ENCODE assay signal across 14 cellular contexts in genomic region chr13:91904597-91904996, GRCh38.
DNase-seq lines count a peak whose midpoint lies in the region; ATAC-seq, FAIRE-seq and TF ChIP-seq lines count a peak whose summit lies in the region.
"Had no signal": no experiment of that assay in that cellular context is flagged by ENCODE, and none has a peak within 500 bp of the region (broad histone marks: within the 10 kb centered on the region; RNA-seq: fewer than 3 reads in every experiment).

No MANE protein-coding gene starts in this region.

- ATAC-seq in GM19395 (IDR thresholded peaks at IDR 0.05; ENCODE audit: unreplicated experiment) (peak; percentile 56), HG02970 (IDR thresholded peaks at IDR 0.05; ENCODE audit: low FRiP score, unreplicated experiment) (peak; percentile 39)

- peak; percentile 7 for DNase-seq in NCI-H226
- DNase-seq in skeletal muscle cell (ENCODE audit: low read depth) = peak; percentile 4
- no peak for DNase-seq in kidney
- no peak for DNase-seq in NCI-H2227 (lab: John Stamatoyannopoulos, UW; ENCODE audit: unreplicated experiment)
- DNase-seq in NCI-H2171 (lab: John Stamatoyannopoulos, UW) = no peak
- DNase-seq: activated CD4-positive, alpha-beta T cell treated with anti-CD3 and anti-CD28 coated beads for 1 hour; activated gamma-delta T cell; DMS153; NCI-H524 had no signal

- H3K9ac ChIP-seq in kidney (ENCODE audit: low read length in 2 of 2) = no peak overlapping the region
- H3K9ac ChIP-seq: KMS-11 had no signal

- H3K4me3 ChIP-seq in skeletal muscle cell (ENCODE audit: low read depth, low read length) = no peak overlapping the region
- H3K4me3 ChIP-seq in kidney (ENCODE audit: low read length in 2 of 2) = no peak overlapping the region
- H3K4me3 ChIP-seq: SJSA1 had no signal

- TF ChIP-seq CTCF in kidney (IDR thresholded peaks at IDR 0.05; ENCODE audit: borderline replicate concordance, extremely low read depth, insufficient read depth) = no peak

- H3K9me3 ChIP-seq in kidney (ENCODE audit: control insufficient read depth in 1 of 2, low read length in 2 of 2) = no peaks in the 10 kb centered on the region
- H3K9me3 ChIP-seq: neutrophil, SJSA1 had no signal

- no peaks in the 10 kb centered on the region for H3K4me1 ChIP-seq in kidney (ENCODE audit: control insufficient read depth in 1 of 2, insufficient read depth in 1 of 2, low read depth in 1 of 2, low read length in 2 of 2)
- H3K4me1 ChIP-seq: SJSA1 had no signal

- intact Hi-C loops in kidney (cut with DNase I) = no loop called here

- FAIRE-seq in kidney (lab: Jason Lieb, UNC) = no peak

- no peak overlapping the region for H3K27ac ChIP-seq in kidney (ENCODE audit: low read depth in 2 of 2, low read length in 2 of 2)
- H3K27ac ChIP-seq: KMS-11, neutrophil, SJSA1 had no signal

- no peaks in the 10 kb centered on the region for H3K36me3 ChIP-seq in kidney (ENCODE audit: control insufficient read depth in 1 of 2, insufficient read depth in 2 of 2, low read length in 2 of 2)
- H3K36me3 ChIP-seq: neutrophil, SJSA1 had no signal

Comparison
In these comparisons a context has a peak if more than half of its experiments do, and no peak if none do; other contexts are left out.
1. DNase-seq: peak in NCI-H226 (single experiment) and skeletal muscle cell (single experiment); none in kidney (single experiment), NCI-H2227 (single experiment) and NCI-H2171 (single experiment).